Comparison of ENCODE assay signal across 1 cellular context in genomic region chr6:43070028-43070632, GRCh38.
TF ChIP-seq lines count a peak whose summit lies in the region.

No MANE protein-coding gene starts in this region.

TF ChIP-seq in HepG2, 621 proteins besides CTCF, POLR2A, EP300 and RAD21 (continues in another document):
- TF ChIP-seq U2AF2 (IDR thresholded peaks at IDR 0.05; ENCODE audit: low read depth, low read length) (no peak), STAG1 (CRISPR knock-in tag; IDR thresholded peaks at IDR 0.05) (peak; percentile 77), RARA (CRISPR knock-in tag; IDR thresholded peaks at IDR 0.05) (no peak), PPARG (CRISPR knock-in tag; conservative IDR thresholded peaks at IDR 0.05) (0 out of 2 replicates have a peak, but pooled peaks have one; percentile 14), ZNF460 (CRISPR knock-in tag; IDR thresholded peaks at IDR 0.05; ENCODE audit: borderline replicate concordance) (no peak), ZBTB40 (IDR thresholded peaks at IDR 0.05) (peak; percentile 17; the same call in 1 of the 2 replicates), ZBTB40 (CRISPR knock-in tag; IDR thresholded peaks at IDR 0.05) (no peak), HMG20A (CRISPR knock-in tag; IDR thresholded peaks at IDR 0.05; ENCODE audit: borderline replicate concordance) (no peak), FOXP1 (IDR thresholded peaks at IDR 0.05) (peak; percentile 60; the same call in 1 of the 2 replicates), FOXP1 (CRISPR knock-in tag; IDR thresholded peaks at IDR 0.05) (no peak), ZNF333 (CRISPR knock-in tag; IDR thresholded peaks at IDR 0.05; ENCODE audit: borderline replicate concordance) (no peak), KLF13 (CRISPR knock-in tag; IDR thresholded peaks at IDR 0.05) (0 out of 2 replicates have a peak, but pooled peaks have one; percentile 62), SPEN (CRISPR knock-in tag; IDR thresholded peaks at IDR 0.05; ENCODE audit: low read depth) (0 out of 2 replicates have a peak, but pooled peaks have one; percentile 51), UBTF (CRISPR knock-in tag; IDR thresholded peaks at IDR 0.05) (0 out of 2 replicates have a peak, but pooled peaks have one; percentile 25), ZNF839 (CRISPR knock-in tag; IDR thresholded peaks at IDR 0.05; ENCODE audit: borderline replicate concordance) (peak; percentile 59; the same call in 1 of the 2 replicates), DMTF1 (CRISPR knock-in tag; IDR thresholded peaks at IDR 0.05) (no peak), XRCC5 (optimal IDR thresholded peaks at IDR 0.05; ENCODE audit: low read length) (peak; percentile 22), RBM22 (optimal IDR thresholded peaks at IDR 0.05; ENCODE audit: low read length) (no peak), ETV5 (CRISPR knock-in tag; IDR thresholded peaks at IDR 0.05; ENCODE audit: borderline replicate concordance) (0 out of 2 replicates have a peak, but pooled peaks have one; percentile 13), CREBL2 (CRISPR knock-in tag; IDR thresholded peaks at IDR 0.05; ENCODE audit: borderline replicate concordance) (no peak), ZNF362 (CRISPR knock-in tag; IDR thresholded peaks at IDR 0.05; ENCODE audit: borderline replicate concordance) (peak; percentile 94), IRF2 (CRISPR knock-in tag; IDR thresholded peaks at IDR 0.05) (0 out of 2 replicates have a peak, but pooled peaks have one; percentile 15), ZBTB8A (CRISPR knock-in tag; IDR thresholded peaks at IDR 0.05; ENCODE audit: borderline replicate concordance, low read depth) (no peak), CC2D1A (CRISPR knock-in tag; IDR thresholded peaks at IDR 0.05) (no peak), ZNF572 (CRISPR knock-in tag; IDR thresholded peaks at IDR 0.05) (peak; percentile 51; the same call in 1 of the 2 replicates), SP4 (CRISPR knock-in tag; IDR thresholded peaks at IDR 0.05) (0 out of 2 replicates have a peak, but pooled peaks have one; percentile 2), ARNTL (CRISPR knock-in tag; IDR thresholded peaks at IDR 0.05) (no peak), ZFP1 (CRISPR knock-in tag; IDR thresholded peaks at IDR 0.05) (no peak), RBM39 (IDR thresholded peaks at IDR 0.05; ENCODE audit: low read depth, low read length, poor library complexity, severe bottlenecking) (no peak), YY1 (IDR thresholded peaks at IDR 0.05; ENCODE audit: insufficient read depth, insufficient replicate concordance, low read depth, low read length) (peak; percentile 18), SP2 (CRISPR knock-in tag; IDR thresholded peaks at IDR 0.05) (no peak), ZNF225 (CRISPR knock-in tag; IDR thresholded peaks at IDR 0.05) (0 out of 2 replicates have a peak, but pooled peaks have one; percentile 35), DBP (CRISPR knock-in tag; IDR thresholded peaks at IDR 0.05; ENCODE audit: not compliant biosample characterization) (no peak), ZNF619 (CRISPR knock-in tag; IDR thresholded peaks at IDR 0.05) (0 out of 2 replicates have a peak, but pooled peaks have one; percentile 51), ZNF570 (CRISPR knock-in tag; IDR thresholded peaks at IDR 0.05; ENCODE audit: borderline replicate concordance) (no peak), ZNF12 (CRISPR knock-in tag; IDR thresholded peaks at IDR 0.05) (no peak), IKZF4 (CRISPR knock-in tag; IDR thresholded peaks at IDR 0.05; ENCODE audit: borderline replicate concordance, low read depth, not compliant biosample characterization) (no peak), ZSCAN12 (CRISPR knock-in tag; IDR thresholded peaks at IDR 0.05) (no peak), KAT8 (CRISPR knock-in tag; IDR thresholded peaks at IDR 0.05) (no peak), TCF7L2 (IDR thresholded peaks at IDR 0.05; ENCODE audit: low read depth, low read length) (no peak), KDM3A (CRISPR knock-in tag; IDR thresholded peaks at IDR 0.05; ENCODE audit: low read depth) (no peak), TEAD3 (CRISPR knock-in tag; optimal IDR thresholded peaks at IDR 0.05; ENCODE audit: borderline replicate concordance) (peak; percentile 6), GATAD2A (CRISPR knock-in tag; IDR thresholded peaks at IDR 0.05) (0 out of 2 replicates have a peak, but pooled peaks have one; percentile 20)
- TF ChIP-seq, protein P1, sequence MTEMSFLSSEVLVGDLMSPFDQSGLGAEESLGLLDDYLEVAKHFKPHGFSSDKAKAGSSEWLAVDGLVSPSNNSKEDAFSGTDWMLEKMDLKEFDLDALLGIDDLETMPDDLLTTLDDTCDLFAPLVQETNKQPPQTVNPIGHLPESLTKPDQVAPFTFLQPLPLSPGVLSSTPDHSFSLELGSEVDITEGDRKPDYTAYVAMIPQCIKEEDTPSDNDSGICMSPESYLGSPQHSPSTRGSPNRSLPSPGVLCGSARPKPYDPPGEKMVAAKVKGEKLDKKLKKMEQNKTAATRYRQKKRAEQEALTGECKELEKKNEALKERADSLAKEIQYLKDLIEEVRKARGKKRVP (CRISPR knock-in tag; IDR thresholded peaks at IDR 0.05): no peak
- TF ChIP-seq, protein P2, sequence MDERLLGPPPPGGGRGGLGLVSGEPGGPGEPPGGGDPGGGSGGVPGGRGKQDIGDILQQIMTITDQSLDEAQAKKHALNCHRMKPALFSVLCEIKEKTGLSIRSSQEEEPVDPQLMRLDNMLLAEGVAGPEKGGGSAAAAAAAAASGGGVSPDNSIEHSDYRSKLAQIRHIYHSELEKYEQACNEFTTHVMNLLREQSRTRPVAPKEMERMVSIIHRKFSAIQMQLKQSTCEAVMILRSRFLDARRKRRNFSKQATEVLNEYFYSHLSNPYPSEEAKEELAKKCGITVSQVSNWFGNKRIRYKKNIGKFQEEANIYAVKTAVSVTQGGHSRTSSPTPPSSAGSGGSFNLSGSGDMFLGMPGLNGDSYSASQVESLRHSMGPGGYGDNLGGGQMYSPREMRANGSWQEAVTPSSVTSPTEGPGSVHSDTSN (CRISPR knock-in tag; IDR thresholded peaks at IDR 0.05): no peak
